In genomic region chr10:61463035-61463909, GRCh38 we compare ENCODE assay signal across 21 cellular contexts. TPM values are rescaled to one million over a fixed set of nuclear protein-coding genes. Genes with fewer than 3 reads are reported as not detected.
DNase-seq lines count a peak whose midpoint lies in the region; ATAC-seq, FAIRE-seq and TF ChIP-seq lines count a peak whose summit lies in the region.
"Had no signal": no experiment of that assay in that cellular context is flagged by ENCODE, and none has a peak within 500 bp of the region (broad histone marks: within the 10 kb centered on the region; RNA-seq: fewer than 3 reads in every experiment).

No MANE protein-coding gene starts in this region.

- peaks cover 1% of the 10 kb centered on the region for H3K27me3 Mint-ChIP-seq in nephron progenitor cell (ENCODE audit: low read depth, poor library complexity)

- TF ChIP-seq POLR2A in stomach (IDR thresholded peaks at IDR 0.05), result no peak

- TF ChIP-seq CTCF in pancreas (IDR thresholded peaks at IDR 0.05), result no peak
- no peak for TF ChIP-seq CTCF in stomach (IDR thresholded peaks at IDR 0.05)
- no peak for TF ChIP-seq CTCF in nephron progenitor cell (IDR thresholded peaks at IDR 0.05)

- no peak overlapping the region for H3K4me3 Mint-ChIP-seq in nephron progenitor cell
- H3K4me3 Mint-ChIP-seq: activated CD8-positive, alpha-beta T cell treated with anti-CD3 and anti-CD28 coated beads for 36 hours; immature natural killer cell; stimulated activated memory B cell treated with anti-CD40 and anti-IgM and Interleukin-4, amounts not matched to agents 10 μg/mL and 1 μg/mL and 100 μg/mL, for 72 hours had no signal

- H3K4me1 Mint-ChIP-seq in nephron progenitor cell, result peaks cover 6% of the 10 kb centered on the region
- H3K4me1 Mint-ChIP-seq: immature natural killer cell; stimulated activated memory B cell treated with anti-CD40 and anti-IgM and Interleukin-4, amounts not matched to agents 10 μg/mL and 1 μg/mL and 100 μg/mL, for 72 hours had no signal

- H3K4me1 ChIP-seq in pancreas (no peaks in the 10 kb centered on the region), stomach (peaks cover 0 to 29% (median 10%) of the 10 kb centered on the region in 4 donors)

- ATAC-seq in pancreas, result no peak
- ATAC-seq: activated CD8-positive, alpha-beta T cell treated with anti-CD3 and anti-CD28 coated beads for 36 hours; stimulated activated memory B cell treated with anti-CD40 and anti-IgM and Interleukin-4, amounts not matched to agents 10 μg/mL and 1 μg/mL and 100 μg/mL, for 72 hours had no signal

- 55 to 60% methylated on average over 5 of the region's 5 CpGs for WGBS in pancreas, 2 donors
- WGBS in stomach, 5 donors, result 20 to 32% (median 22%) methylated on average over 5 of the region's 5 CpGs

- H3K9me3 ChIP-seq in pancreas (no peaks in the 10 kb centered on the region), stomach (no peaks in the 10 kb centered on the region)
- H3K9me3 ChIP-seq: prostate gland had no signal

- H3K4me3 ChIP-seq in pancreas, result no peak overlapping the region
- no peak overlapping the region for H3K4me3 ChIP-seq in stomach
- H3K4me3 ChIP-seq: prostate gland had no signal

- H3K36me3 Mint-ChIP-seq in nephron progenitor cell (ENCODE audit: low read depth), result no peaks in the 10 kb centered on the region
- H3K36me3 Mint-ChIP-seq: immature natural killer cell; stimulated activated memory B cell treated with anti-CD40 and anti-IgM and Interleukin-4, amounts not matched to agents 10 μg/mL and 1 μg/mL and 100 μg/mL, for 72 hours had no signal

- no peaks in the 10 kb centered on the region for H3K9me3 Mint-ChIP-seq in nephron progenitor cell
- H3K9me3 Mint-ChIP-seq: activated CD8-positive, alpha-beta T cell treated with anti-CD3 and anti-CD28 coated beads for 36 hours had no signal

- no peak for TF ChIP-seq EP300 in stomach (IDR thresholded peaks at IDR 0.05)

- H3K36me3 ChIP-seq in pancreas (no peaks in the 10 kb centered on the region), stomach (no peaks in the 10 kb centered on the region)
- H3K36me3 ChIP-seq: prostate gland had no signal

- H3K27me3 ChIP-seq in pancreas (no peaks in the 10 kb centered on the region), stomach (no peaks in the 10 kb centered on the region)

- FAIRE-seq in endometrium (lab: Jason Lieb, UNC) (peak; percentile 98), pancreas (lab: Jason Lieb, UNC) (peak; percentile 39)
- FAIRE-seq: GM18507, H1 had no signal

- intact Hi-C loops in pancreas (cut with DNase I) (no loop called here), stomach (cut with DNase I; ENCODE audit: low total_unique reads) (no loop called here)

- H3K27ac Mint-ChIP-seq in nephron progenitor cell, result no peak overlapping the region
- H3K27ac Mint-ChIP-seq: activated CD8-positive, alpha-beta T cell treated with anti-CD3 and anti-CD28 coated beads for 36 hours; immature natural killer cell; stimulated activated memory B cell treated with anti-CD40 and anti-IgM and Interleukin-4, amounts not matched to agents 10 μg/mL and 1 μg/mL and 100 μg/mL, for 72 hours had no signal

- DNase-seq in Ammon's horn (ENCODE audit: low spot score) (peak; percentile 24), NCI-H446 (lab: John Stamatoyannopoulos, UW) (peak; percentile 37 to 63), pancreas (no peak), stomach (no peak), NCI-H128 (lab: John Stamatoyannopoulos, UW; ENCODE audit: unreplicated experiment) (no peak), nephron progenitor cell (no peak), NCI-H510A treated with DMSO at 0.1 percent for 48 hours (lab: John Stamatoyannopoulos, UW) (no peak)
- DNase-seq: activated CD8-positive, alpha-beta T cell treated with anti-CD3 and anti-CD28 coated beads for 36 hours; activated gamma-delta T cell; cerebellar nuclear complex; foreskin melanocyte; immature natural killer cell; NCI-H1092 treated with DMSO at 0.1 percent for 48 hours; NCI-H526; stimulated activated CD4-positive, alpha-beta T cell treated with anti-CD3 and anti-CD28 coated beads, Interleukin-4, amount 100 ng/mL, for 1 hour had no signal

- no peak overlapping the region for H3K27ac ChIP-seq in pancreas
- no peak overlapping the region for H3K27ac ChIP-seq in stomach
- H3K27ac ChIP-seq: prostate gland had no signal

RNA-seq across cellular contexts. Expression of gene TMEM26, which starts 10.1 kb away (rescaled TPM):
- total RNA-seq in pancreas, result under 1 TPM in 4 of 6 donors, not detected in 2; 0.04 to 0.37 (median 0.15) TPM
- under 1 TPM; 0.08 to 0.14 TPM for polyA plus RNA-seq in pancreas
- total RNA-seq in stomach, result 1 to 10 TPM in 2 of 5 donors, not detected in 3; 1.0 to 7.0 TPM
- polyA plus RNA-seq in stomach, result under 1 TPM; 0.03 to 0.15 (median 0.12) TPM
- total RNA-seq: activated CD8-positive, alpha-beta T cell treated with anti-CD3 and anti-CD28 coated beads for 36 hours; mononuclear cell had no signal
- polyA plus RNA-seq: immature natural killer cell had no signal

Comparison
In these comparisons a context has a peak if more than half of its experiments do, and no peak if none do; other contexts are left out.
1. DNase-seq: peak in Ammon's horn (single experiment) and NCI-H446 (2 of 2); none in pancreas (0 of 6), stomach (single experiment), NCI-H128 (single experiment), nephron progenitor cell (single experiment) and NCI-H510A treated with DMSO at 0.1 percent for 48 hours (single experiment).